ENCODE assay signal across 15 cellular contexts in the genomic region with DNA sequence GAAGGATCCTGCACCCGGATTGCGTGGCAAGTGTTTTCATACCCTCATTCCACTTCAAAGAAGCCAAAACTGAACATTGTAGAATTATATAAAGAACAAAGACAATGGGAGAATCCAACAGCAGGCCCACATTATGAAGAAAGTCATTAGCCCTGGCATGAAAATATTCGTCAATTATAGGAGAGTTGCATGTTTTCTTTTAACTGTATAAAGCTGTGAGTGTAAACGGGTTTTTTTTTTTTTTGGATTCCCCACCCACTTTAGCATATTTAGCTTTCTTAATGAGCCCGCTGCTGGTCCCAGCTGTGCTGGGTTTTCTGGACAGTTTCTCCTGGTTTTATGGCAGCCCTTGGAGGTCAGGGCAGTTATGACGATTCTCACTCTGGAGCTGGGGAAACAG. TPM values are rescaled to one million over a fixed set of nuclear protein-coding genes. Genes with fewer than 3 reads are reported as not detected.
DNase-seq lines count a peak whose midpoint lies in the region; ATAC-seq, FAIRE-seq and TF ChIP-seq lines count a peak whose summit lies in the region.
"Had no signal": no experiment of that assay in that cellular context is flagged by ENCODE, and none has a peak within 500 bp of the region (broad histone marks: within the 10 kb centered on the region; RNA-seq: fewer than 3 reads in every experiment).

No MANE protein-coding gene starts in this region.

- POLR2A ChIA-PET in PC-3 (lab: Charles Lee; ENCODE audit: unreplicated experiment): interaction anchor here (0.6 to 1.4 kb wide), 7 partner anchors 9 to 829 kb away, joined by 3 to 28 read pairs (median 4); no protein-coding TSS in a partner anchor

- H2AFZ ChIP-seq in PC-3 (ENCODE audit: low read length) (0 out of 2 replicates have a peak overlapping the region, but pooled peaks have one; percentile 2), mammary epithelial cell (ENCODE audit: low read depth, low read length) (no peak overlapping the region)

- DNase-seq in PC-3: no peak
- DNase-seq in mammary epithelial cell: no peak
- no peak for DNase-seq in left colon
- peak; percentile 39 for DNase-seq in urothelium cell line (ENCODE audit: low spot score)
- no peak for DNase-seq in GF-D8 (lab: John Stamatoyannopoulos, UW)
- DNase-seq in GM10266 (ENCODE audit: extremely low spot score): no peak
- no peak for DNase-seq in WERI-Rb-1
- DNase-seq: DMS153, IMR-90, Karpas-422, NCI-H1105 treated with DMSO at 0.1 percent for 48 hours, NCI-H187, RPMI8226 had no signal

- H3K4me1 ChIP-seq in PC-3 (ENCODE audit: insufficient read depth, low read length): peaks cover 41% of the 10 kb centered on the region
- H3K4me1 ChIP-seq in mammary epithelial cell (ENCODE audit: insufficient read depth, low read length): peaks cover 28% of the 10 kb centered on the region
- H3K4me1 ChIP-seq: SJSA1 had no signal

- H3K79me2 ChIP-seq in PC-3 (ENCODE audit: low read length) (0 out of 2 replicates have a peak, but pooled peaks cover 8% of the 10 kb centered on the region), mammary epithelial cell (ENCODE audit: insufficient read depth, low read length) (no peaks in the 10 kb centered on the region)

- H3K4me3 ChIP-seq in PC-3 (ENCODE audit: low read length): no peak overlapping the region
- no peak overlapping the region for H3K4me3 ChIP-seq in mammary epithelial cell (replicated peaks in 1 of 3; ENCODE audit: insufficient read depth in 1 of 3, low read depth in 2 of 3, low read length in 3 of 3)
- H3K4me3 ChIP-seq in WERI-Rb-1 (ENCODE audit: low read depth, low read length): no peak overlapping the region
- H3K4me3 ChIP-seq: SJSA1 had no signal

- no peaks in the 10 kb centered on the region for H3K36me3 ChIP-seq in PC-3 (ENCODE audit: low read depth, low read length)
- H3K36me3 ChIP-seq in mammary epithelial cell (ENCODE audit: insufficient read depth, low read length): no peaks in the 10 kb centered on the region
- no peaks in the 10 kb centered on the region for H3K36me3 ChIP-seq in WERI-Rb-1
- H3K36me3 ChIP-seq: SJSA1 had no signal

- H3K27me3 ChIP-seq in PC-3 (ENCODE audit: low read length): no peaks in the 10 kb centered on the region
- no peaks in the 10 kb centered on the region for H3K27me3 ChIP-seq in mammary epithelial cell (ENCODE audit: insufficient read depth, low read length)
- no peaks in the 10 kb centered on the region for H3K27me3 ChIP-seq in WERI-Rb-1 (ENCODE audit: insufficient read depth, low read depth, severe bottlenecking)

- H3K9ac ChIP-seq in PC-3 (ENCODE audit: low read length) (peak overlapping the region; percentile 85), mammary epithelial cell (ENCODE audit: insufficient read depth, low read length) (no peak overlapping the region)

- ATAC-seq in PC-3 (no peak; the same call in 1 of the 2 replicates), left colon (peak; percentile 17)

- no peaks in the 10 kb centered on the region for H3K9me2 ChIP-seq in PC-3 (replicated peaks; ENCODE audit: low read length)

- in situ Hi-C loops in mammary epithelial cell (cut with MboI; ENCODE audit: low sequenced_read_pairs in 2 of 2): no loop called here

- dilution Hi-C loops in mammary epithelial cell (cut with HindIII; ENCODE audit: low sequenced_read_pairs): no loop called here

- no peaks in the 10 kb centered on the region for H4K20me1 ChIP-seq in PC-3 (ENCODE audit: low read length)
- H4K20me1 ChIP-seq in mammary epithelial cell (ENCODE audit: insufficient read depth, low read length): no peaks in the 10 kb centered on the region

- no peaks in the 10 kb centered on the region for H3F3A ChIP-seq in PC-3 (ENCODE audit: low read length, unreplicated experiment)

- no peak for TF ChIP-seq CTCF in PC-3 (conservative IDR thresholded peaks at IDR 0.05; ENCODE audit: low read depth, low read length)
- TF ChIP-seq CTCF in mammary epithelial cell (conservative IDR thresholded peaks at IDR 0.05 in 1 of 2, IDR thresholded peaks at IDR 0.05 in 1 of 2; ENCODE audit: extremely low read depth in 1 of 2, insufficient read depth in 1 of 2, low read depth in 1 of 2, low read length in 2 of 2): no peak
- TF ChIP-seq CTCF in GM10266 (IDR thresholded peaks at IDR 0.05; ENCODE audit: control insufficient read depth, insufficient read depth, low read depth, missing control alignments): no peak
- no peak for TF ChIP-seq CTCF in WERI-Rb-1 (IDR thresholded peaks at IDR 0.05; ENCODE audit: low read depth, low read length)

- WGBS in mammary epithelial cell (ENCODE audit: low coverage, missing lambda C conversion rate): 86% methylated on average over 6 of the region's 6 CpGs

- H3K4me2 ChIP-seq in PC-3 (ENCODE audit: low read length) (peak overlapping the region; percentile 62), mammary epithelial cell (ENCODE audit: insufficient read depth, low read depth, low read length) (no peak overlapping the region)

- no peak for FAIRE-seq in urothelium cell line (lab: Jason Lieb, UNC)

- BruUV-seq in PC-3 (replicated peaks; lab: Mats Ljungman, UMichigan) (TSS peak; percentile 96), mammary epithelial cell (replicated peaks; lab: Mats Ljungman, UMichigan) (TSS peak; percentile 57)

- H3K9me3 ChIP-seq in PC-3 (ENCODE audit: low read length): no peaks in the 10 kb centered on the region
- no peaks in the 10 kb centered on the region for H3K9me3 ChIP-seq in mammary epithelial cell (replicated peaks; ENCODE audit: insufficient read depth, low read length)
- H3K9me3 ChIP-seq in WERI-Rb-1 (ENCODE audit: severe bottlenecking): peaks cover 3% of the 10 kb centered on the region
- H3K9me3 ChIP-seq: SJSA1 had no signal

- H3K27ac ChIP-seq in PC-3 (ENCODE audit: low read length) (peak overlapping the region; percentile 97), mammary epithelial cell (ENCODE audit: insufficient read depth, low read depth, low read length) (peak overlapping the region; percentile 68), WERI-Rb-1 (no peak overlapping the region)
- H3K27ac ChIP-seq: C4-2B, SJSA1 had no signal

- intact Hi-C loops in PC-3 (cut with micrococcal nuclease): loop anchor here (1.0 kb wide), 2 partner anchors 8 to 14 kb away; no protein-coding TSS in a partner anchor
- intact Hi-C loops in mammary epithelial cell (cut with micrococcal nuclease): no loop called here
- intact Hi-C loops in left colon (cut with DNase I, micrococcal nuclease): no loop called here

- CTCF ChIA-PET in PC-3 (lab: Charles Lee): interaction anchor here (1.2 kb wide), 1 partner anchor 84 kb away, joined by 3 read pairs; no protein-coding TSS in a partner anchor
- CTCF ChIA-PET in mammary epithelial cell (lab: Charles Lee; ENCODE audit: low non-redundant PET): no interaction called here

RNA-seq across cellular contexts. Expression of gene SULF2, which starts 23.9 kb away (rescaled TPM):
- total RNA-seq in PC-3 (2014; rRNA removed) (340 and 372 TPM in 2 replicates), mammary epithelial cell (100 to 1,000 TPM; 256 to 276 TPM), left colon (100 to 1,000 TPM; 124 to 177 TPM)
- polyA plus RNA-seq in mammary epithelial cell: 44.0 TPM
- polyA minus RNA-seq in mammary epithelial cell: 176 TPM
